Comparison of ENCODE assay signal across 32 cellular contexts in genomic region chr1:24468605-24469004, GRCh38. TPM values are rescaled to one million over a fixed set of nuclear protein-coding genes. Genes with fewer than 3 reads are reported as not detected.
A peak's percentile ranks its signal among the peaks of the same experiment; 100 is the strongest.
DNase-seq lines count a peak whose midpoint lies in the region; ATAC-seq, FAIRE-seq and TF ChIP-seq lines count a peak whose summit lies in the region.
"Had no signal": no experiment of that assay in that cellular context is flagged by ENCODE, and none has a peak within 500 bp of the region (broad histone marks: within the 10 kb centered on the region; RNA-seq: fewer than 3 reads in every experiment).

No MANE protein-coding gene starts in this region.

- H3K27ac Mint-ChIP-seq in naive thymus-derived CD8-positive, alpha-beta T cell, result peak overlapping the region in 9 of 10 donors; percentile 33 to 78 (median 59)
- H3K27ac Mint-ChIP-seq: activated CD4-positive, alpha-beta memory T cell treated with anti-CD3 and anti-CD28 coated beads, Interleukin-2, amount 10 ng/mL, durations not matched to agents 7 days and 5 days; stimulated activated naive B cell treated with anti-CD40 and anti-IgM and Interleukin-4, amounts not matched to agents 10 μg/mL and 1 μg/mL and 100 μg/mL, for 72 hours had no signal

- H3K9me3 ChIP-seq in K562 (replicated peaks; ENCODE audit: control insufficient read depth, insufficient read depth, low read depth, low read length), result no peaks in the 10 kb centered on the region
- H3K9me3 ChIP-seq: psoas muscle, suprapubic skin, upper lobe of right lung had no signal

- no peak overlapping the region for H3K4me3 Mint-ChIP-seq in naive thymus-derived CD8-positive, alpha-beta T cell
- H3K4me3 Mint-ChIP-seq: activated CD4-positive, alpha-beta memory T cell treated with anti-CD3 and anti-CD28 coated beads, Interleukin-2, amount 10 ng/mL, durations not matched to agents 7 days and 5 days; stimulated activated naive B cell treated with anti-CD40 and anti-IgM and Interleukin-4, amounts not matched to agents 10 μg/mL and 1 μg/mL and 100 μg/mL, for 72 hours had no signal

- no peaks in the 10 kb centered on the region for H3K9me1 ChIP-seq in K562 (ENCODE audit: control insufficient read depth, insufficient read depth, low read length)

- H3K4me1 Mint-ChIP-seq in naive thymus-derived CD8-positive, alpha-beta T cell, result peaks cover 22 to 59% (median 42%) of the 10 kb centered on the region in 4 donors
- H3K4me1 Mint-ChIP-seq: activated CD4-positive, alpha-beta memory T cell treated with anti-CD3 and anti-CD28 coated beads, Interleukin-2, amount 10 ng/mL, durations not matched to agents 7 days and 5 days had no signal

- TF ChIP-seq CTCF in K562 (IDR thresholded peaks at IDR 0.05 in 2 of 3, conservative IDR thresholded peaks at IDR 0.05 in 1 of 3; ENCODE audit: insufficient read depth in 2 of 3, low read depth in 1 of 3, low read length in 3 of 3) (no peak), GM13976 (IDR thresholded peaks at IDR 0.05; ENCODE audit: borderline replicate concordance, control extremely low read depth, extremely low read depth, insufficient read depth, missing control alignments) (no peak)

- no peak overlapping the region for H3K4me3 ChIP-seq in K562
- H3K4me3 ChIP-seq: psoas muscle, suprapubic skin, upper lobe of right lung had no signal

- intact Hi-C loops in K562 (cut with micrococcal nuclease), result no loop called here

- no peaks in the 10 kb centered on the region for H4K20me1 ChIP-seq in K562 (replicated peaks; ENCODE audit: control insufficient read depth, insufficient read depth, low read length)

- H3K9ac ChIP-seq in K562 (ENCODE audit: insufficient read depth in 1 of 2, low read depth in 2 of 2, low read length in 2 of 2), result no peak overlapping the region

- in situ Hi-C loops in K562 (cut with MboI), result no loop called here
- in situ Hi-C loops in GM13976 (cut with MboI; ENCODE audit: low sequenced_read_pairs, unreplicated experiment), result no loop called here

- H3K4me1 ChIP-seq in K562 (replicated peaks in 1 of 2; ENCODE audit: control insufficient read depth in 2 of 2, insufficient read depth in 2 of 2, low read length in 2 of 2), result peaks cover 2 to 3% of the 10 kb centered on the region in 2 experiments; a peak in 3 of 5 replicates
- H3K4me1 ChIP-seq: psoas muscle, suprapubic skin, upper lobe of right lung had no signal

- no peak for TF ChIP-seq POLR2A in K562 (conservative IDR thresholded peaks at IDR 0.05)
- no peak for TF ChIP-seq POLR2A in GM12891 (IDR thresholded peaks at IDR 0.05; ENCODE audit: low read depth, low read length)

- DNase-seq in DMS 273 (lab: John Stamatoyannopoulos, UW; ENCODE audit: unreplicated experiment), result peak; percentile 9
- DNase-seq in DMS 273 treated with DMSO at 0.1 percent for 48 hours (lab: John Stamatoyannopoulos, UW), result no peak
- peak; percentile 19 for DNase-seq in LHCN-M2 (ENCODE audit: low read depth)
- DNase-seq in K562 (ENCODE audit: extremely low read depth in 1 of 4, low spot score in 3 of 4), result no peak
- no peak for DNase-seq in naive thymus-derived CD8-positive, alpha-beta T cell
- no peak for DNase-seq in activated T-cell treated with anti-CD3 and anti-CD28 coated beads, Interleukin-2, amount 50 U/mL, for 48 hours
- DNase-seq in GM13976 (ENCODE audit: low spot score), result no peak
- no peak for DNase-seq in GM12891 (ENCODE audit: insufficient read length, low spot score)
- DNase-seq: activated CD4-positive, alpha-beta memory T cell treated with anti-CD3 and anti-CD28 coated beads, Interleukin-2, amount 10 ng/mL, durations not matched to agents 7 days and 5 days; activated CD4-positive, alpha-beta T cell treated with anti-CD3 and anti-CD28 coated beads for 1 hour; cerebellar nuclear complex; dorsolateral prefrontal cortex; HCEC 1CT; Karpas-422; mesendoderm; MV-4-11; NCI-H1930; NCI-H345; NCI-H774; psoas muscle; RPMI8226; stimulated activated CD4-positive, alpha-beta T cell treated with anti-CD3 and anti-CD28 coated beads, Interleukin-15, amount 100 ng/mL, for 24 hours; stimulated activated naive B cell treated with anti-CD40 and anti-IgM and Interleukin-4, amounts not matched to agents 10 μg/mL and 1 μg/mL and 100 μg/mL, for 72 hours; upper lobe of right lung had no signal

- no peaks in the 10 kb centered on the region for H3K79me2 ChIP-seq in K562 (ENCODE audit: control insufficient read depth, insufficient read depth, low read length)

- H2AFZ ChIP-seq in K562 (ENCODE audit: low read depth, low read length), result no peak overlapping the region

- FAIRE-seq in K562 (lab: Jason Lieb, UNC), result no peak
- FAIRE-seq in GM12891 (lab: Jason Lieb, UNC), result no peak
- FAIRE-seq: endothelial cell of umbilical vein, G401.6, GM19239 had no signal

- no TSS peak for BruUV-seq in K562 (replicated peaks; lab: Mats Ljungman, UMichigan)

- H3K36me3 ChIP-seq in K562 (ENCODE audit: control insufficient read depth, insufficient read depth, low read length), result peaks cover 17% of the 10 kb centered on the region; the same call in 2 of the 3 replicates
- H3K36me3 ChIP-seq: upper lobe of right lung had no signal

- H3K27me3 ChIP-seq in K562 (ENCODE audit: control insufficient read depth in 2 of 2, insufficient read depth in 2 of 2, low read length in 2 of 2), result no peaks in the 10 kb centered on the region
- H3K27me3 ChIP-seq: dorsolateral prefrontal cortex, suprapubic skin, upper lobe of right lung had no signal

- H3K4me2 ChIP-seq in K562 (ENCODE audit: insufficient read depth, low read length), result no peak overlapping the region

- no peak for TF ChIP-seq RAD21 in K562 (CRISPR knock-in tag; conservative IDR thresholded peaks at IDR 0.05 in 1 of 2, IDR thresholded peaks at IDR 0.05 in 1 of 2)

- POLR2A ChIA-PET in K562 (lab: Yijun Ruan, JAX), result interaction anchor here (0.5 to 0.8 kb wide), 2 partner anchors 8 to 288 kb away, joined by 3 to 4 read pairs; no protein-coding TSS in a partner anchor
- POLR2A ChIA-PET in naive thymus-derived CD8-positive, alpha-beta T cell (lab: Charles Lee), result interaction anchor here (0.6 to 27.9 kb wide), 3 partner anchors 13 to 110 kb away, joined by 6 to 930 read pairs (median 10); partner anchors contain the start of gene RCAN3

- no peak overlapping the region for H3K27ac ChIP-seq in K562 (ENCODE audit: extremely low read depth, low read depth, low read length)
- H3K27ac ChIP-seq: 22Rv1, C4-2B, HL-60, psoas muscle, suprapubic skin, upper lobe of right lung had no signal

- TF ChIP-seq EP300 in K562 (IDR thresholded peaks at IDR 0.05; ENCODE audit: low read length), result no peak

- WGBS in K562 (ENCODE audit: insufficient coverage, low coverage, missing lambda C conversion rate), result 56% methylated on average over 8 of the region's 8 CpGs

- peaks cover 10 to 69% (median 38%) of the 10 kb centered on the region in 3 donors for H3K36me3 Mint-ChIP-seq in naive thymus-derived CD8-positive, alpha-beta T cell

- H3K9me3 Mint-ChIP-seq in naive thymus-derived CD8-positive, alpha-beta T cell, result no peaks in the 10 kb centered on the region
- H3K9me3 Mint-ChIP-seq: activated CD4-positive, alpha-beta memory T cell treated with anti-CD3 and anti-CD28 coated beads, Interleukin-2, amount 10 ng/mL, durations not matched to agents 7 days and 5 days; stimulated activated naive B cell treated with anti-CD40 and anti-IgM and Interleukin-4, amounts not matched to agents 10 μg/mL and 1 μg/mL and 100 μg/mL, for 72 hours had no signal

- no peak for ATAC-seq in K562
- no peak for ATAC-seq in naive thymus-derived CD8-positive, alpha-beta T cell
- ATAC-seq: left lobe of liver; psoas muscle; stimulated activated naive B cell treated with anti-CD40 and anti-IgM and Interleukin-4, amounts not matched to agents 10 μg/mL and 1 μg/mL and 100 μg/mL, for 72 hours; upper lobe of right lung had no signal

- CTCF ChIA-PET in K562 (lab: Yijun Ruan, JAX; ENCODE audit: low intra/inter-chr PET ratio), result no interaction called here

- H3K27me3 Mint-ChIP-seq in naive thymus-derived CD8-positive, alpha-beta T cell, result no peaks in the 10 kb centered on the region
- H3K27me3 Mint-ChIP-seq: activated CD4-positive, alpha-beta memory T cell treated with anti-CD3 and anti-CD28 coated beads, Interleukin-2, amount 10 ng/mL, durations not matched to agents 7 days and 5 days; stimulated activated naive B cell treated with anti-CD40 and anti-IgM and Interleukin-4, amounts not matched to agents 10 μg/mL and 1 μg/mL and 100 μg/mL, for 72 hours had no signal

RNA-seq across cellular contexts. Expression of gene RCAN3, which starts 34.0 kb away (rescaled TPM):
- total RNA-seq in LHCN-M2 (2014; rRNA removed) (6.1 and 6.8 TPM in 2 replicates), K562 (2014; rRNA removed) (0.24 and 1.4 TPM in 2 replicates), K562 (2014; rRNA removed; fragmentation: Illumina TruSeq; extraction: Trizol) (0.29 and 0.33 TPM in 2 replicates), K562 (2015; rRNA removed; fragmentation: Illumina TruSeq; extraction: Trizol) (0.26 and 0.43 TPM in 2 replicates), K562 (2021) (0.42 and 0.84 TPM in 2 replicates)
- 3.9 TPM for polyA plus RNA-seq in LHCN-M2 (2012)
- total RNA-seq in K562 (2011; cell fraction: chromatin; rRNA removed; ENCODE audit: low replicate concordance), result 0.09 and 0.51 TPM in 2 replicates
- under 0.01 TPM in 1 of 2 replicates, not detected in the other for total RNA-seq in K562 (2011; cell fraction: nucleolus; rRNA removed)
- total RNA-seq in K562 (2011; cell fraction: nucleoplasm; rRNA removed), result 0.23 and 0.37 TPM in 2 replicates
- polyA plus RNA-seq in K562 (2011; rRNA removed) (0.07 and 0.45 TPM in 2 replicates), K562 (2014; fragmentation: Illumina TruSeq; extraction: Trizol) (0.43 and 0.55 TPM in 2 replicates), K562 (2014; fragmentation: Nextera tagmentation; extraction: Ambion mirVana) (under 1 TPM; 0.10 to 0.11 TPM), K562 (2014; rRNA removed) (0.23 and 1.4 TPM in 2 replicates)
- 0.09 and 0.16 TPM in 2 replicates for polyA plus RNA-seq in K562 (2011; cell fraction: cytosol; rRNA removed)
- 0.27 and 0.36 TPM in 2 replicates for polyA plus RNA-seq in K562 (2011; cell fraction: nucleus; rRNA removed)
- polyA plus RNA-seq in K562 (2012), result 0.58 and 0.69 TPM in 2 replicates
- polyA minus RNA-seq in K562 (2011; rRNA and poly(A)+ RNA removed), result 0.18 and 0.35 TPM in 2 replicates
- 1.4 TPM in 1 of 2 replicates, not detected in the other for polyA minus RNA-seq in K562 (2011; cell fraction: cytosol; rRNA and poly(A)+ RNA removed)
- not detected in 2 replicates for polyA minus RNA-seq in K562 (2011; cell fraction: nucleus; rRNA and poly(A)+ RNA removed)
- total RNA-seq in naive thymus-derived CD8-positive, alpha-beta T cell, result 100 to 1,000 TPM; 212 to 217 TPM
- polyA plus RNA-seq in naive thymus-derived CD8-positive, alpha-beta T cell, result 100 to 1,000 TPM; 103 to 152 (median 150) TPM
- 0.71 TPM for polyA plus RNA-seq in GM12891 (2012; ENCODE audit: low read depth, missing spikeins)

RNA-seq across cellular contexts. Expression of gene NIPAL3, which starts 53.0 kb away (rescaled TPM):
- total RNA-seq in LHCN-M2 (2014; rRNA removed) (18.8 and 19.2 TPM in 2 replicates), K562 (2014; rRNA removed) (15.4 and 24.7 TPM in 2 replicates), K562 (2014; rRNA removed; fragmentation: Illumina TruSeq; extraction: Trizol) (16.3 and 16.6 TPM in 2 replicates), K562 (2015; rRNA removed; fragmentation: Illumina TruSeq; extraction: Trizol) (11.3 and 11.4 TPM in 2 replicates), K562 (2021) (26.0 and 26.3 TPM in 2 replicates)
- polyA plus RNA-seq in LHCN-M2 (2012), result 23.5 TPM
- total RNA-seq in K562 (2011; cell fraction: chromatin; rRNA removed; ENCODE audit: low replicate concordance), result 55.9 and 56.4 TPM in 2 replicates
- 44.2 and 44.6 TPM in 2 replicates for total RNA-seq in K562 (2011; cell fraction: nucleolus; rRNA removed)
- total RNA-seq in K562 (2011; cell fraction: nucleoplasm; rRNA removed), result 57.1 and 68.0 TPM in 2 replicates
- polyA plus RNA-seq in K562 (2011; rRNA removed) (16.0 and 18.2 TPM in 2 replicates), K562 (2014; fragmentation: Illumina TruSeq; extraction: Trizol) (20.0 and 21.3 TPM in 2 replicates), K562 (2014; fragmentation: Nextera tagmentation; extraction: Ambion mirVana) (10 to 100 TPM; 10.5 to 12.2 TPM), K562 (2014; rRNA removed) (13.8 and 16.2 TPM in 2 replicates)
- 18.5 and 19.9 TPM in 2 replicates for polyA plus RNA-seq in K562 (2011; cell fraction: cytosol; rRNA removed)
- 14.4 and 16.1 TPM in 2 replicates for polyA plus RNA-seq in K562 (2011; cell fraction: nucleus; rRNA removed)
- 16.3 and 17.9 TPM in 2 replicates for polyA plus RNA-seq in K562 (2012)
- polyA minus RNA-seq in K562 (2011; rRNA and poly(A)+ RNA removed), result 18.9 and 24.0 TPM in 2 replicates
- 10.6 and 15.2 TPM in 2 replicates for polyA minus RNA-seq in K562 (2011; cell fraction: cytosol; rRNA and poly(A)+ RNA removed)
- 13.1 and 19.4 TPM in 2 replicates for polyA minus RNA-seq in K562 (2011; cell fraction: nucleus; rRNA and poly(A)+ RNA removed)
- 10 to 100 TPM; 58.3 to 59.3 TPM for total RNA-seq in naive thymus-derived CD8-positive, alpha-beta T cell
- polyA plus RNA-seq in naive thymus-derived CD8-positive, alpha-beta T cell, result 10 to 100 TPM; 57.5 to 90.4 (median 89.5) TPM
- 7.1 TPM for polyA plus RNA-seq in GM12891 (2012; ENCODE audit: low read depth, missing spikeins)

RNA-seq across cellular contexts. Expression of gene STPG1, which starts 55.0 kb away (rescaled TPM):
- total RNA-seq in LHCN-M2 (2014; rRNA removed) (3.3 and 4.9 TPM in 2 replicates), K562 (2014; rRNA removed) (6.7 and 7.6 TPM in 2 replicates), K562 (2014; rRNA removed; fragmentation: Illumina TruSeq; extraction: Trizol) (8.2 and 8.3 TPM in 2 replicates), K562 (2015; rRNA removed; fragmentation: Illumina TruSeq; extraction: Trizol) (5.1 and 5.5 TPM in 2 replicates), K562 (2021) (7.2 and 7.6 TPM in 2 replicates)
- polyA plus RNA-seq in LHCN-M2 (2012), result 8.0 TPM
- 14.4 and 22.0 TPM in 2 replicates for total RNA-seq in K562 (2011; cell fraction: chromatin; rRNA removed; ENCODE audit: low replicate concordance)
- total RNA-seq in K562 (2011; cell fraction: nucleolus; rRNA removed), result 8.7 and 9.3 TPM in 2 replicates
- total RNA-seq in K562 (2011; cell fraction: nucleoplasm; rRNA removed), result 14.4 and 16.4 TPM in 2 replicates
- polyA plus RNA-seq in K562 (2011; rRNA removed) (7.2 and 8.4 TPM in 2 replicates), K562 (2014; fragmentation: Illumina TruSeq; extraction: Trizol) (9.0 and 10.1 TPM in 2 replicates), K562 (2014; fragmentation: Nextera tagmentation; extraction: Ambion mirVana) (10 to 100 TPM; 10.4 to 11.9 TPM), K562 (2014; rRNA removed) (5.0 and 9.4 TPM in 2 replicates)
- 4.4 and 5.4 TPM in 2 replicates for polyA plus RNA-seq in K562 (2011; cell fraction: cytosol; rRNA removed)
- 5.9 and 7.6 TPM in 2 replicates for polyA plus RNA-seq in K562 (2011; cell fraction: nucleus; rRNA removed)
- polyA plus RNA-seq in K562 (2012), result 6.0 and 8.3 TPM in 2 replicates
- polyA minus RNA-seq in K562 (2011; rRNA and poly(A)+ RNA removed), result 7.0 and 7.8 TPM in 2 replicates
- 2.1 and 3.9 TPM in 2 replicates for polyA minus RNA-seq in K562 (2011; cell fraction: cytosol; rRNA and poly(A)+ RNA removed)
- polyA minus RNA-seq in K562 (2011; cell fraction: nucleus; rRNA and poly(A)+ RNA removed), result 5.4 and 7.0 TPM in 2 replicates
- 1 to 10 TPM; 5.5 to 5.9 TPM for total RNA-seq in naive thymus-derived CD8-positive, alpha-beta T cell
- polyA plus RNA-seq in naive thymus-derived CD8-positive, alpha-beta T cell, result 1 to 10 TPM; 4.1 to 6.8 (median 6.1) TPM
- polyA plus RNA-seq in GM12891 (2012; ENCODE audit: low read depth, missing spikeins), result 2.3 TPM

Comparison
In these comparisons a context has a peak if more than half of its experiments do, and no peak if none do; other contexts are left out.
1. DNase-seq: peak in DMS 273 (single experiment) and LHCN-M2 (single experiment); none in DMS 273 treated with DMSO at 0.1 percent for 48 hours (single experiment), K562 (0 of 4), naive thymus-derived CD8-positive, alpha-beta T cell (0 of 10), activated T-cell treated with anti-CD3 and anti-CD28 coated beads, Interleukin-2, amount 50 U/mL, for 48 hours (0 of 2), GM13976 (single experiment) and GM12891 (single experiment).
2. RNA of gene RCAN3, which starts 34.0 kb away (total RNA-seq): 212 to 217 TPM in naive thymus-derived CD8-positive, alpha-beta T cell; 6.1 to 6.8 TPM in LHCN-M2 and under 0.01 to 1.4 TPM in K562; every median in the first group is over 10 times any median in the second.